In the genomic region with DNA sequence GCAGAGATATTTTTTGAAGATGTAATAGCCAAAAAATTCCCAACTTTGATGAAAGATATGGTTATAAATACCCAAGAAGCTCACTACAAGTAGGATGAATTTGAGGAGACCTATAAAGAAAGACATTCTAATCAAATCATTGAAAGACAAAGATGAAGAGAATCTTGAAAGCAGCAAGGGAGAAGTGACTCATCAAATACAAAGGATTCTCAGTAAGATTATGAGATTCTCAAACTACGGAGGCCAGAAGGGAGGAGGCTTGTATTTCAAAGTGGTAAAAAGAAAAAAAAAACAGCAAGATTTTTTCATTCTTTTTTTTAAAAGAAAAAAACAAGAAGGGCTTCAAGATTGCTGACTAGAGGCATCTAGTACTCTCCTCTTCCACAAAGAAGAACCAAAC, we compare ENCODE assay signal across 17 cellular contexts. TPM values are rescaled to one million over a fixed set of nuclear protein-coding genes. Genes with fewer than 3 reads are reported as not detected.
DNase-seq lines count a peak whose midpoint lies in the region; TF ChIP-seq lines count a peak whose summit lies in the region.
"Had no signal": no experiment of that assay in that cellular context is flagged by ENCODE, and none has a peak within 500 bp of the region (broad histone marks: within the 10 kb centered on the region; RNA-seq: fewer than 3 reads in every experiment).

No MANE protein-coding gene starts in this region.

- H3K27ac ChIP-seq in A673 (ENCODE audit: low read depth, low read length, poor library complexity, severe bottlenecking), result no peak overlapping the region
- H3K27ac ChIP-seq in SK-N-SH (ENCODE audit: low read depth in 2 of 2, low read length in 1 of 2), result peak overlapping the region in 1 of 2 experiments; percentile 48; a peak in 2 of 4 replicates
- H3K27ac ChIP-seq in WERI-Rb-1, result no peak overlapping the region
- H3K27ac ChIP-seq: HL-60 had no signal

- H3K9ac ChIP-seq in SK-N-SH, result no peak overlapping the region

- H3K27ac Mint-ChIP-seq in activated CD4-positive, alpha-beta T cell treated with anti-CD3 and anti-CD28 coated beads, Interleukin-2, amount 10 ng/mL, durations not matched to agents 24 days and 14 days, result peak overlapping the region; percentile 60
- H3K27ac Mint-ChIP-seq: GM23338 had no signal

- H2AFZ ChIP-seq in SK-N-SH (ENCODE audit: low read depth), result no peak overlapping the region
- H2AFZ ChIP-seq: GM23338 had no signal

- H3K27me3 Mint-ChIP-seq in activated CD4-positive, alpha-beta T cell treated with anti-CD3 and anti-CD28 coated beads, Interleukin-2, amount 10 ng/mL, durations not matched to agents 24 days and 14 days, result peaks cover 5% of the 10 kb centered on the region

- H3K36me3 ChIP-seq in A673 (ENCODE audit: insufficient read depth, low read length, poor library complexity, severe bottlenecking) (no peaks in the 10 kb centered on the region), SK-N-SH (replicated peaks in 1 of 2; ENCODE audit: control insufficient read depth in 1 of 2, insufficient read depth in 2 of 2, low read length in 1 of 2) (peaks cover 0 to 9% of the 10 kb centered on the region in 2 experiments), WERI-Rb-1 (no peaks in the 10 kb centered on the region)

- no peaks in the 10 kb centered on the region for H4K20me1 ChIP-seq in SK-N-SH (ENCODE audit: insufficient read depth)

- intact Hi-C loops in activated CD4-positive, alpha-beta T cell treated with anti-CD3 and anti-CD28 coated beads, Interleukin-2, amount 10 ng/mL, durations not matched to agents 24 days and 14 days (cut with micrococcal nuclease), result no loop called here
- intact Hi-C loops in A673 (cut with micrococcal nuclease; ENCODE audit: unreplicated experiment), result no loop called here

- no peaks in the 10 kb centered on the region for H3K4me1 ChIP-seq in A673 (ENCODE audit: insufficient read depth, low read length, poor library complexity, severe bottlenecking)
- no peaks in the 10 kb centered on the region for H3K4me1 ChIP-seq in SK-N-SH (ENCODE audit: control insufficient read depth in 1 of 2, insufficient read depth in 2 of 2, low read depth in 1 of 2, low read length in 1 of 2)

- no peak for TF ChIP-seq CTCF in A673 (conservative IDR thresholded peaks at IDR 0.05; ENCODE audit: low read depth, low read length)
- no peak for TF ChIP-seq CTCF in SK-N-SH (IDR thresholded peaks at IDR 0.05)
- TF ChIP-seq CTCF in fibroblast of pulmonary artery (IDR thresholded peaks at IDR 0.05; ENCODE audit: low read length, missing control alignments), result no peak
- TF ChIP-seq CTCF in WERI-Rb-1 (IDR thresholded peaks at IDR 0.05; ENCODE audit: low read depth, low read length), result no peak

- H3K36me3 Mint-ChIP-seq in activated CD4-positive, alpha-beta T cell treated with anti-CD3 and anti-CD28 coated beads, Interleukin-2, amount 10 ng/mL, durations not matched to agents 24 days and 14 days (ENCODE audit: low read depth), result peaks cover 3% of the 10 kb centered on the region

- H3K27me3 ChIP-seq in A673 (replicated peaks; ENCODE audit: insufficient read depth, low read depth, low read length, poor library complexity), result no peaks in the 10 kb centered on the region
- no peaks in the 10 kb centered on the region for H3K27me3 ChIP-seq in SK-N-SH (ENCODE audit: insufficient read depth)
- H3K27me3 ChIP-seq in WERI-Rb-1 (ENCODE audit: insufficient read depth, low read depth, severe bottlenecking), result no peaks in the 10 kb centered on the region

- TF ChIP-seq RAD21 in SK-N-SH (IDR thresholded peaks at IDR 0.05; ENCODE audit: low read length), result no peak

- no peak for DNase-seq in activated CD4-positive, alpha-beta T cell treated with anti-CD3 and anti-CD28 coated beads, Interleukin-2, amount 10 ng/mL, durations not matched to agents 24 days and 14 days
- DNase-seq in activated CD4-positive, alpha-beta T cell treated with anti-CD3 and anti-CD28 coated beads for 4 hours, result no peak
- DNase-seq in A673 (ENCODE audit: low spot score), result peak; percentile 39
- no peak for DNase-seq in SK-N-SH
- DNase-seq in fibroblast of pulmonary artery (ENCODE audit: low read depth), result peak; percentile 8
- no peak for DNase-seq in WERI-Rb-1
- no peak for DNase-seq in stimulated activated CD4-positive, alpha-beta T cell treated with anti-CD3 and anti-CD28 coated beads, Interleukin-4, amount 100 ng/mL, for 4 hours
- DNase-seq in NCI-H69 (lab: John Stamatoyannopoulos, UW), result no peak
- DNase-seq: C1 segment of cervical spinal cord, DMS 273 treated with DMSO at 0.1 percent for 48 hours, NCI-H1105 treated with DMSO at 0.1 percent for 48 hours, NCI-H1930, NCI-H526 treated with DMSO at 0.1 percent for 48 hours, RPMI8226 had no signal

- H3K4me1 Mint-ChIP-seq in activated CD4-positive, alpha-beta T cell treated with anti-CD3 and anti-CD28 coated beads, Interleukin-2, amount 10 ng/mL, durations not matched to agents 24 days and 14 days, result peaks cover 9% of the 10 kb centered on the region
- H3K4me1 Mint-ChIP-seq: GM23338 had no signal

- no peaks in the 10 kb centered on the region for H3F3A ChIP-seq in SK-N-SH (replicated peaks; ENCODE audit: insufficient read depth)

- H3K4me3 Mint-ChIP-seq in activated CD4-positive, alpha-beta T cell treated with anti-CD3 and anti-CD28 coated beads, Interleukin-2, amount 10 ng/mL, durations not matched to agents 24 days and 14 days, result no peak overlapping the region
- H3K4me3 Mint-ChIP-seq: GM23338 had no signal

- H3K9me2 ChIP-seq in SK-N-SH, result no peaks in the 10 kb centered on the region

- POLR2A ChIA-PET in A673 (lab: Charles Lee; ENCODE audit: low non-redundant PET) (no interaction called here), SK-N-SH (lab: Yijun Ruan, JAX) (no interaction called here)

- no TSS peak for BruUV-seq in A673 (replicated peaks; lab: Mats Ljungman, UMichigan)

- H3K9me3 Mint-ChIP-seq in activated CD4-positive, alpha-beta T cell treated with anti-CD3 and anti-CD28 coated beads, Interleukin-2, amount 10 ng/mL, durations not matched to agents 24 days and 14 days, result peaks cover 28% of the 10 kb centered on the region
- H3K9me3 Mint-ChIP-seq: GM23338 had no signal

- H3K9me3 ChIP-seq in A673 (ENCODE audit: low read depth, low read length, poor library complexity, severe bottlenecking) (no peaks in the 10 kb centered on the region), SK-N-SH (peaks cover 11% of the 10 kb centered on the region), WERI-Rb-1 (ENCODE audit: severe bottlenecking) (peaks cover 2% of the 10 kb centered on the region)

- CTCF ChIA-PET in A673 (lab: Charles Lee), result no interaction called here
- CTCF ChIA-PET in SK-N-SH (lab: Yijun Ruan, JAX), result interaction anchor here (1.2 to 1.5 kb wide), 2 partner anchors 15 to 76 kb away, joined by 4 read pairs; no protein-coding TSS in a partner anchor

- H3K4me2 ChIP-seq in SK-N-SH, result no peak overlapping the region
- H3K4me2 ChIP-seq: GM23338 had no signal

- H3K4me3 ChIP-seq in A673 (ENCODE audit: low read depth, low read length, poor library complexity, severe bottlenecking) (no peak overlapping the region), SK-N-SH (ENCODE audit: low read depth in 2 of 2, low read length in 1 of 2) (no peak overlapping the region), fibroblast of pulmonary artery (replicated peaks; ENCODE audit: low read depth, low read length) (no peak overlapping the region), WERI-Rb-1 (ENCODE audit: low read depth, low read length) (no peak overlapping the region)
- H3K4me3 ChIP-seq: GM23338 had no signal

- no peak for TF ChIP-seq EP300 in SK-N-SH (IDR thresholded peaks at IDR 0.05; ENCODE audit: borderline replicate concordance in 1 of 2, low read depth in 1 of 2, low read length in 1 of 2)

- WGBS in SK-N-SH (ENCODE audit: low lambda C conversion rate), result 7% methylated on average over 1 of the region's 1 CpG

- no peaks in the 10 kb centered on the region for H3K79me2 ChIP-seq in SK-N-SH (ENCODE audit: insufficient read depth)

TF ChIP-seq in SK-N-SH, 30 proteins besides CTCF, POLR2A, EP300 and RAD21:
- TF ChIP-seq RCOR1 (IDR thresholded peaks at IDR 0.05; ENCODE audit: low read length), result no peak
- TF ChIP-seq FOSL2 (IDR thresholded peaks at IDR 0.05; ENCODE audit: borderline replicate concordance, low read depth), result 0 out of 2 replicates have a peak, but pooled peaks have one; percentile 26

RNA-seq across cellular contexts. Expression of a gene that starts 59.3 kb away (rescaled TPM):
- 2.2 and 2.7 TPM in 2 replicates for total RNA-seq in activated CD4-positive, alpha-beta T cell treated with anti-CD3 and anti-CD28 coated beads, Interleukin-2, amount 10 ng/mL, durations not matched to agents 24 days and 14 days
- total RNA-seq in A673 (2021), result not detected in 2 replicates
- polyA plus RNA-seq in SK-N-SH (2012; rRNA removed), result 2.3 and 2.6 TPM in 2 replicates
- polyA plus RNA-seq in SK-N-SH (2012; cell fraction: cytosol; rRNA removed), result 2.3 and 2.8 TPM in 2 replicates
- polyA plus RNA-seq in SK-N-SH (2012; cell fraction: nucleus; rRNA removed), result 2.6 and 4.7 TPM in 2 replicates
- total RNA-seq: LHCN-M2 had no signal
- polyA plus RNA-seq: GM23338 had no signal

Comparison
In these comparisons a context has a peak if more than half of its experiments do, and no peak if none do; other contexts are left out.
1. DNase-seq: peak in A673 (single experiment) and fibroblast of pulmonary artery (single experiment); none in activated CD4-positive, alpha-beta T cell treated with anti-CD3 and anti-CD28 coated beads, Interleukin-2, amount 10 ng/mL, durations not matched to agents 24 days and 14 days (single experiment), activated CD4-positive, alpha-beta T cell treated with anti-CD3 and anti-CD28 coated beads for 4 hours (0 of 2), SK-N-SH (single experiment), WERI-Rb-1 (single experiment), stimulated activated CD4-positive, alpha-beta T cell treated with anti-CD3 and anti-CD28 coated beads, Interleukin-4, amount 100 ng/mL, for 4 hours (0 of 2) and NCI-H69 (single experiment).